In the genomic region with DNA sequence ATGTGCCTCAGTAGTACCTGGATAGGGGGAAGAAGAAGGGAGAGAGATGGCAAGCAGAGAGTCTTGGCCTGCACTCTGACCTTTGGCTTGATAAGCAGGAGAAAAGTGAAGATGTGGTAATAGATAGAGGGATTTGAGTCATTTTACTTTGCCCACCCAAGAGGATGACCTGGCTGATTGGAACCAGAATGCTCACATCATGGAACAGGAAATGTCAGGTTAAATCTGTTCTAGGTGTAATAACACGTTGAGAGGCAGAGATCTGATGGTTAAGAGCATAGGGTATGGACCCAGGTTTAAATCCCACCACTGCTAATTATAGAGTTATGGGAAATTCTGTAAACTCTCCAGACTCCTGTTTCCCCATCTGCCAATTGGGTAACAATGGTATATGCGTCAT, we compare ENCODE assay signal across 26 cellular contexts. TPM values are rescaled to one million over a fixed set of nuclear protein-coding genes. Genes with fewer than 3 reads are reported as not detected.
DNase-seq lines count a peak whose midpoint lies in the region; ATAC-seq and TF ChIP-seq lines count a peak whose summit lies in the region.
"Had no signal": no experiment of that assay in that cellular context is flagged by ENCODE, and none has a peak within 500 bp of the region (broad histone marks: within the 10 kb centered on the region; RNA-seq: fewer than 3 reads in every experiment).

No MANE protein-coding gene starts in this region.

- peaks cover 3% of the 10 kb centered on the region for H3K9me3 Mint-ChIP-seq in natural killer cell treated with Interleukin-12 subunit alpha and Interleukin-12 subunit beta and Interleukin-15 and Interleukin-18, amount 100 ng/mL, for 72 hours
- no peaks in the 10 kb centered on the region for H3K9me3 Mint-ChIP-seq in natural killer cell
- peaks cover 16% of the 10 kb centered on the region for H3K9me3 Mint-ChIP-seq in dendritic cell treated with granulocyte-macrophage colony-stimulating factor and Interleukin-4, amounts not matched to agents 40 ng/mL and 50 ng/mL, for 4 days
- H3K9me3 Mint-ChIP-seq in stimulated activated effector memory CD8-positive, alpha-beta T cell treated with anti-CD3 and anti-CD28 coated beads, Interleukin-12 subunit alpha, Interleukin-12 subunit beta, amount 100 ng/mL, for 72 hours = peaks cover 6% of the 10 kb centered on the region
- no peaks in the 10 kb centered on the region for H3K9me3 Mint-ChIP-seq in T-helper 2 cell treated with Interferon-gamma antibody and Interleukin-4, amounts not matched to agents 5 μg/mL and 100 μg/mL, for 36 hours

- peak in 1 of 2 donors; percentile 52 for ATAC-seq in natural killer cell treated with Interleukin-12 subunit alpha and Interleukin-12 subunit beta and Interleukin-15 and Interleukin-18, amount 100 ng/mL, for 72 hours
- no peak for ATAC-seq in natural killer cell
- ATAC-seq in stimulated activated effector memory CD8-positive, alpha-beta T cell treated with anti-CD3 and anti-CD28 coated beads, Interleukin-12 subunit alpha, Interleukin-12 subunit beta, amount 100 ng/mL, for 72 hours = peak; percentile 65
- ATAC-seq: GM12878 had no signal

- TF ChIP-seq CTCF in natural killer cell (IDR thresholded peaks at IDR 0.05) = no peak

- intact Hi-C loops in natural killer cell (cut with micrococcal nuclease) = no loop called here
- intact Hi-C loops in dendritic cell treated with granulocyte-macrophage colony-stimulating factor and Interleukin-4, amounts not matched to agents 40 ng/mL and 50 ng/mL, for 4 days (cut with micrococcal nuclease) = loop anchor here (5.0 kb wide), 1 partner anchor 39 kb away; the partner anchor contains the start of gene CCL23

- DNase-seq in natural killer cell treated with Interleukin-12 subunit alpha and Interleukin-12 subunit beta and Interleukin-15 and Interleukin-18, amount 100 ng/mL, for 72 hours (ENCODE audit: low spot score) = no peak
- DNase-seq in natural killer cell = no peak
- no peak for DNase-seq in stimulated activated effector memory CD8-positive, alpha-beta T cell treated with anti-CD3 and anti-CD28 coated beads, Interleukin-12 subunit alpha, Interleukin-12 subunit beta, amount 100 ng/mL, for 72 hours (ENCODE audit: low spot score in 2 of 2)
- no peak for DNase-seq in NCI-H510A (lab: John Stamatoyannopoulos, UW)
- DNase-seq in T-helper 2 cell treated with Interferon-gamma antibody and Interleukin-4, amounts not matched to agents 5 μg/mL and 100 μg/mL, for 36 hours (ENCODE audit: low spot score) = no peak
- DNase-seq: 8988T; ACHN; BE2C; C1 segment of cervical spinal cord; CD4-positive, alpha-beta memory T cell; CD4-positive, CD25-positive, alpha-beta regulatory T cell; CD8-positive, alpha-beta memory T cell; COR-L47; DMS 273 treated with DMSO at 0.1 percent for 48 hours; DMS153; DMS53; DMS79; DND-41; EL; GDM1 had no signal

- H3K27ac Mint-ChIP-seq in natural killer cell treated with Interleukin-12 subunit alpha and Interleukin-12 subunit beta and Interleukin-15 and Interleukin-18, amount 100 ng/mL, for 72 hours = peak overlapping the region; percentile 3 to 6
- H3K27ac Mint-ChIP-seq in natural killer cell = no peak overlapping the region
- H3K27ac Mint-ChIP-seq in dendritic cell treated with granulocyte-macrophage colony-stimulating factor and Interleukin-4, amounts not matched to agents 40 ng/mL and 50 ng/mL, for 4 days = peak overlapping the region; percentile 94
- H3K27ac Mint-ChIP-seq in stimulated activated effector memory CD8-positive, alpha-beta T cell treated with anti-CD3 and anti-CD28 coated beads, Interleukin-12 subunit alpha, Interleukin-12 subunit beta, amount 100 ng/mL, for 72 hours = peak overlapping the region; percentile 11
- H3K27ac Mint-ChIP-seq in T-helper 2 cell treated with Interferon-gamma antibody and Interleukin-4, amounts not matched to agents 5 μg/mL and 100 μg/mL, for 36 hours = no peak overlapping the region
- H3K27ac Mint-ChIP-seq: CD4-positive, alpha-beta memory T cell; CD4-positive, CD25-positive, alpha-beta regulatory T cell; CD8-positive, alpha-beta memory T cell had no signal

- H3K4me1 Mint-ChIP-seq in natural killer cell treated with Interleukin-12 subunit alpha and Interleukin-12 subunit beta and Interleukin-15 and Interleukin-18, amount 100 ng/mL, for 72 hours (ENCODE audit: low read depth in 2 of 2) = peaks cover 18 to 25% of the 10 kb centered on the region in 2 donors
- peaks cover 16 to 20% of the 10 kb centered on the region in 2 donors for H3K4me1 Mint-ChIP-seq in natural killer cell
- H3K4me1 Mint-ChIP-seq in dendritic cell treated with granulocyte-macrophage colony-stimulating factor and Interleukin-4, amounts not matched to agents 40 ng/mL and 50 ng/mL, for 4 days (ENCODE audit: low read depth) = peaks cover 65% of the 10 kb centered on the region
- H3K4me1 Mint-ChIP-seq in stimulated activated effector memory CD8-positive, alpha-beta T cell treated with anti-CD3 and anti-CD28 coated beads, Interleukin-12 subunit alpha, Interleukin-12 subunit beta, amount 100 ng/mL, for 72 hours = peaks cover 21% of the 10 kb centered on the region
- no peaks in the 10 kb centered on the region for H3K4me1 Mint-ChIP-seq in T-helper 2 cell treated with Interferon-gamma antibody and Interleukin-4, amounts not matched to agents 5 μg/mL and 100 μg/mL, for 36 hours (ENCODE audit: low read depth)
- H3K4me1 Mint-ChIP-seq: CD4-positive, alpha-beta memory T cell; CD4-positive, CD25-positive, alpha-beta regulatory T cell had no signal

- H3K27me3 Mint-ChIP-seq in natural killer cell treated with Interleukin-12 subunit alpha and Interleukin-12 subunit beta and Interleukin-15 and Interleukin-18, amount 100 ng/mL, for 72 hours = no peaks in the 10 kb centered on the region
- no peaks in the 10 kb centered on the region for H3K27me3 Mint-ChIP-seq in natural killer cell (ENCODE audit: low read depth in 2 of 2)
- no peaks in the 10 kb centered on the region for H3K27me3 Mint-ChIP-seq in dendritic cell treated with granulocyte-macrophage colony-stimulating factor and Interleukin-4, amounts not matched to agents 40 ng/mL and 50 ng/mL, for 4 days
- peaks cover 17% of the 10 kb centered on the region for H3K27me3 Mint-ChIP-seq in T-helper 2 cell treated with Interferon-gamma antibody and Interleukin-4, amounts not matched to agents 5 μg/mL and 100 μg/mL, for 36 hours (ENCODE audit: low read depth)

- no peak overlapping the region for H3K4me3 Mint-ChIP-seq in natural killer cell treated with Interleukin-12 subunit alpha and Interleukin-12 subunit beta and Interleukin-15 and Interleukin-18, amount 100 ng/mL, for 72 hours
- H3K4me3 Mint-ChIP-seq in natural killer cell = no peak overlapping the region
- H3K4me3 Mint-ChIP-seq in dendritic cell treated with granulocyte-macrophage colony-stimulating factor and Interleukin-4, amounts not matched to agents 40 ng/mL and 50 ng/mL, for 4 days = peak overlapping the region; percentile 35
- H3K4me3 Mint-ChIP-seq in stimulated activated effector memory CD8-positive, alpha-beta T cell treated with anti-CD3 and anti-CD28 coated beads, Interleukin-12 subunit alpha, Interleukin-12 subunit beta, amount 100 ng/mL, for 72 hours = no peak overlapping the region
- H3K4me3 Mint-ChIP-seq in T-helper 2 cell treated with Interferon-gamma antibody and Interleukin-4, amounts not matched to agents 5 μg/mL and 100 μg/mL, for 36 hours = no peak overlapping the region
- H3K4me3 Mint-ChIP-seq: CD14-positive monocyte; CD4-positive, alpha-beta memory T cell; CD4-positive, CD25-positive, alpha-beta regulatory T cell; CD8-positive, alpha-beta memory T cell had no signal

- H3K36me3 Mint-ChIP-seq in natural killer cell treated with Interleukin-12 subunit alpha and Interleukin-12 subunit beta and Interleukin-15 and Interleukin-18, amount 100 ng/mL, for 72 hours = peaks cover 13% of the 10 kb centered on the region
- H3K36me3 Mint-ChIP-seq in natural killer cell = peaks cover 16% of the 10 kb centered on the region
- H3K36me3 Mint-ChIP-seq in dendritic cell treated with granulocyte-macrophage colony-stimulating factor and Interleukin-4, amounts not matched to agents 40 ng/mL and 50 ng/mL, for 4 days (ENCODE audit: low read depth) = peaks cover 34% of the 10 kb centered on the region
- no peaks in the 10 kb centered on the region for H3K36me3 Mint-ChIP-seq in stimulated activated effector memory CD8-positive, alpha-beta T cell treated with anti-CD3 and anti-CD28 coated beads, Interleukin-12 subunit alpha, Interleukin-12 subunit beta, amount 100 ng/mL, for 72 hours
- no peaks in the 10 kb centered on the region for H3K36me3 Mint-ChIP-seq in T-helper 2 cell treated with Interferon-gamma antibody and Interleukin-4, amounts not matched to agents 5 μg/mL and 100 μg/mL, for 36 hours (ENCODE audit: low read depth)
- H3K36me3 Mint-ChIP-seq: CD14-positive monocyte had no signal

RNA-seq across cellular contexts. Expression of gene CCL18, which starts 8.2 kb away (rescaled TPM):
- total RNA-seq in natural killer cell treated with Interleukin-12 subunit alpha and Interleukin-12 subunit beta and Interleukin-15 and Interleukin-18, amount 100 ng/mL, for 72 hours = not detected
- total RNA-seq in natural killer cell = under 1 TPM in 2 of 3 donors, not detected in 1; 0.54 to 0.55 TPM
- total RNA-seq: A673; CD4-positive, alpha-beta memory T cell; CD4-positive, CD25-positive, alpha-beta regulatory T cell; CD8-positive, alpha-beta memory T cell; Daoy; G401; GM12878 had no signal

RNA-seq across cellular contexts. Expression of gene CCL3, which starts 34.0 kb away (rescaled TPM):
- total RNA-seq in natural killer cell treated with Interleukin-12 subunit alpha and Interleukin-12 subunit beta and Interleukin-15 and Interleukin-18, amount 100 ng/mL, for 72 hours = 1,000 to 10,000 TPM; 2,440 to 2,619 TPM
- 100 to 1,000 TPM; 381 to 547 (median 450) TPM for total RNA-seq in natural killer cell
- total RNA-seq: A673; CD4-positive, CD25-positive, alpha-beta regulatory T cell; G401 had no signal

RNA-seq across cellular contexts. Expression of gene CCL23, which starts 38.1 kb away (rescaled TPM):
- 1 to 10 TPM in 1 of 2 donors, not detected in 1; 1.7 TPM for total RNA-seq in natural killer cell treated with Interleukin-12 subunit alpha and Interleukin-12 subunit beta and Interleukin-15 and Interleukin-18, amount 100 ng/mL, for 72 hours
- under 1 TPM in 2 of 3 donors, not detected in 1; 0.68 to 0.80 TPM for total RNA-seq in natural killer cell
- total RNA-seq: A673; CD4-positive, alpha-beta memory T cell; CD4-positive, CD25-positive, alpha-beta regulatory T cell; Daoy; G401 had no signal

RNA-seq across cellular contexts. Expression of gene CCL4, which starts 47.7 kb away (rescaled TPM):
- total RNA-seq in natural killer cell treated with Interleukin-12 subunit alpha and Interleukin-12 subunit beta and Interleukin-15 and Interleukin-18, amount 100 ng/mL, for 72 hours = 100 to 1,000 TPM; 379 to 582 TPM
- 100 to 1,000 TPM; 360 to 532 (median 476) TPM for total RNA-seq in natural killer cell
- total RNA-seq: A673, Daoy, G401 had no signal

RNA-seq across cellular contexts. Expression of gene CCL15, which starts 54.6 kb away (rescaled TPM):
- not detected for total RNA-seq in natural killer cell treated with Interleukin-12 subunit alpha and Interleukin-12 subunit beta and Interleukin-15 and Interleukin-18, amount 100 ng/mL, for 72 hours
- not detected for total RNA-seq in natural killer cell
- total RNA-seq: A673; CD4-positive, alpha-beta memory T cell; CD4-positive, CD25-positive, alpha-beta regulatory T cell; CD8-positive, alpha-beta memory T cell; Daoy; G401; GM12878 had no signal

Comparison
In these comparisons a context has a peak if more than half of its experiments do, and no peak if none do; other contexts are left out.
1. H3K27ac Mint-ChIP-seq: peak in natural killer cell treated with Interleukin-12 subunit alpha and Interleukin-12 subunit beta and Interleukin-15 and Interleukin-18, amount 100 ng/mL, for 72 hours (2 of 2), dendritic cell treated with granulocyte-macrophage colony-stimulating factor and Interleukin-4, amounts not matched to agents 40 ng/mL and 50 ng/mL, for 4 days (single experiment) and stimulated activated effector memory CD8-positive, alpha-beta T cell treated with anti-CD3 and anti-CD28 coated beads, Interleukin-12 subunit alpha, Interleukin-12 subunit beta, amount 100 ng/mL, for 72 hours (single experiment); none in natural killer cell (0 of 2) and T-helper 2 cell treated with Interferon-gamma antibody and Interleukin-4, amounts not matched to agents 5 μg/mL and 100 μg/mL, for 36 hours (single experiment).
2. RNA of gene CCL3, which starts 34.0 kb away (total RNA-seq): 2,440 to 2,619 TPM in natural killer cell treated with Interleukin-12 subunit alpha and Interleukin-12 subunit beta and Interleukin-15 and Interleukin-18, amount 100 ng/mL, for 72 hours; 381 to 547 TPM in natural killer cell; every median in the first group is over 4 times any median in the second.